ENCODE assay signal across 1 cellular context in genomic region chr6:158338311-158339112, GRCh38.
TF ChIP-seq lines count a peak whose summit lies in the region.

No MANE protein-coding gene starts in this region.

TF ChIP-seq in H1, 55 proteins besides CTCF, POLR2A, EP300 and RAD21:
- no peak for TF ChIP-seq YY1 (IDR thresholded peaks at IDR 0.05; ENCODE audit: low read depth, low read length)
- no peak for TF ChIP-seq SRF (IDR thresholded peaks at IDR 0.05; ENCODE audit: low read depth, low read length)
- no peak for TF ChIP-seq JUN (IDR thresholded peaks at IDR 0.05; ENCODE audit: low read depth, low read length)
- no peak for TF ChIP-seq NRF1 (IDR thresholded peaks at IDR 0.05; ENCODE audit: low read depth, low read length)
- TF ChIP-seq RNF2 (IDR thresholded peaks at IDR 0.05; ENCODE audit: borderline replicate concordance, low read depth, low read length, missing control alignments, poor library complexity, severe bottlenecking): no peak
- TF ChIP-seq TBP (IDR thresholded peaks at IDR 0.05; ENCODE audit: low read depth, low read length): no peak
